8 cellular contexts compared by ENCODE assay signal in genomic region chr4:165207016-165207430, GRCh38. TPM values are rescaled to one million over a fixed set of nuclear protein-coding genes. Genes with fewer than 3 reads are reported as not detected.
A peak's percentile ranks its signal among the peaks of the same experiment; 100 is the strongest.
DNase-seq lines count a peak whose midpoint lies in the region; ATAC-seq, FAIRE-seq and TF ChIP-seq lines count a peak whose summit lies in the region.

No MANE protein-coding gene starts in this region.

- peaks cover 4 to 62% (median 24%) of the 10 kb centered on the region in 9 donors for H3K4me1 ChIP-seq in heart right ventricle

- H3K4me3 Mint-ChIP-seq in activated T-helper 2 cell treated with anti-CD3 and anti-CD28 coated beads, Interferon-gamma antibody, Interleukin-2, Interleukin-4, amounts not matched to agents 10 μg/mL and 5 μg/mL and 100 μg/mL, durations not matched to agents 14 hours and 24 hours and 36 hours (ENCODE audit: low read depth), result peak overlapping the region; percentile 81

- peak overlapping the region; percentile 73 for H3K27ac Mint-ChIP-seq in activated T-helper 2 cell treated with anti-CD3 and anti-CD28 coated beads, Interferon-gamma antibody, Interleukin-2, Interleukin-4, amounts not matched to agents 10 μg/mL and 5 μg/mL and 100 μg/mL, durations not matched to agents 14 hours and 24 hours and 36 hours

- WGBS in heart right ventricle, 2 donors, result 0 to 1% methylated on average over 27 to 28 of the region's 28 CpGs

- TF ChIP-seq CTCF in heart right ventricle (IDR thresholded peaks at IDR 0.05), result no peak

- ATAC-seq in GM21528 (IDR thresholded peaks at IDR 0.05; ENCODE audit: low FRiP score, unreplicated experiment) (peak; percentile 35), heart right ventricle (peak in 6 of 8 donors; percentile 5 to 48 (median 22))

- peaks cover 22% of the 10 kb centered on the region for H3K36me3 Mint-ChIP-seq in activated T-helper 2 cell treated with anti-CD3 and anti-CD28 coated beads, Interferon-gamma antibody, Interleukin-2, Interleukin-4, amounts not matched to agents 10 μg/mL and 5 μg/mL and 100 μg/mL, durations not matched to agents 14 hours and 24 hours and 36 hours (ENCODE audit: low read depth)

- H3K4me3 ChIP-seq in heart right ventricle, result peak overlapping the region; percentile 28 to 91 (median 84)

- DNase-seq in NCI-H1105 treated with DMSO at 0.1 percent for 48 hours (lab: John Stamatoyannopoulos, UW) (peak; percentile 36), NCI-H1105 (lab: John Stamatoyannopoulos, UW) (no peak), HTR-8/SVneo (ENCODE audit: insufficient read length, low spot score) (peak; percentile 28), heart right ventricle (peak in 1 of 2 donors; percentile 9), putamen (ENCODE audit: low spot score) (peak; percentile 42), NCI-H446 (lab: John Stamatoyannopoulos, UW) (no peak)
- DNase-seq in activated T-helper 2 cell treated with anti-CD3 and anti-CD28 coated beads, Interferon-gamma antibody, Interleukin-2, Interleukin-4, amounts not matched to agents 10 μg/mL and 5 μg/mL and 100 μg/mL, durations not matched to agents 14 hours and 24 hours and 36 hours (ENCODE audit: low spot score), result no peak

- peak overlapping the region in 9 of 10 donors; percentile 56 to 94 (median 86) for H3K27ac ChIP-seq in heart right ventricle

- no peaks in the 10 kb centered on the region for H3K27me3 Mint-ChIP-seq in activated T-helper 2 cell treated with anti-CD3 and anti-CD28 coated beads, Interferon-gamma antibody, Interleukin-2, Interleukin-4, amounts not matched to agents 10 μg/mL and 5 μg/mL and 100 μg/mL, durations not matched to agents 14 hours and 24 hours and 36 hours (ENCODE audit: low read depth)

- no peaks in the 10 kb centered on the region for H3K9me3 ChIP-seq in heart right ventricle

- no peak for FAIRE-seq in HTR-8/SVneo (lab: Jason Lieb, UNC)

- H3K36me3 ChIP-seq in heart right ventricle, result no peaks in the 10 kb centered on the region

- H3K9me3 Mint-ChIP-seq in activated T-helper 2 cell treated with anti-CD3 and anti-CD28 coated beads, Interferon-gamma antibody, Interleukin-2, Interleukin-4, amounts not matched to agents 10 μg/mL and 5 μg/mL and 100 μg/mL, durations not matched to agents 14 hours and 24 hours and 36 hours, result no peaks in the 10 kb centered on the region

- H3K27me3 ChIP-seq in heart right ventricle, result no peaks in the 10 kb centered on the region

- intact Hi-C loops in activated T-helper 2 cell treated with anti-CD3 and anti-CD28 coated beads, Interferon-gamma antibody, Interleukin-2, Interleukin-4, amounts not matched to agents 10 μg/mL and 5 μg/mL and 100 μg/mL, durations not matched to agents 14 hours and 24 hours and 36 hours (cut with micrococcal nuclease), result loop anchor here (5.0 kb wide), 1 partner anchor 50 kb away; no protein-coding TSS in a partner anchor
- intact Hi-C loops in heart right ventricle (cut with DNase I), result loop anchor here in 9 of 10 donors (5.0 to 10.0 kb wide), 3 partner anchors 72 to 120 kb away; partner anchors contain the start of gene MSMO1 (in 9 of the 9)

- H3K4me1 Mint-ChIP-seq in activated T-helper 2 cell treated with anti-CD3 and anti-CD28 coated beads, Interferon-gamma antibody, Interleukin-2, Interleukin-4, amounts not matched to agents 10 μg/mL and 5 μg/mL and 100 μg/mL, durations not matched to agents 14 hours and 24 hours and 36 hours (ENCODE audit: low read depth), result peaks cover 65% of the 10 kb centered on the region

RNA-seq across cellular contexts. Expression of gene KLHL2, which starts 0.3 kb away (rescaled TPM):
- total RNA-seq in activated T-helper 2 cell treated with anti-CD3 and anti-CD28 coated beads, Interferon-gamma antibody, Interleukin-2, Interleukin-4, amounts not matched to agents 10 μg/mL and 5 μg/mL and 100 μg/mL, durations not matched to agents 14 hours and 24 hours and 36 hours, result 30.3 and 32.3 TPM in 2 replicates
- 10 to 100 TPM in 7 of 10 donors, 1 to 10 TPM in 3; 6.0 to 14.7 (median 10.9) TPM for total RNA-seq in heart right ventricle
- polyA plus RNA-seq in heart right ventricle, result 1 to 10 TPM; 6.1 to 9.1 TPM

Comparison
In these comparisons a context has a peak if more than half of its experiments do, and no peak if none do; other contexts are left out.
1. DNase-seq: peak in NCI-H1105 treated with DMSO at 0.1 percent for 48 hours (single experiment), HTR-8/SVneo (single experiment) and putamen (single experiment); none in NCI-H1105 (single experiment), activated T-helper 2 cell treated with anti-CD3 and anti-CD28 coated beads, Interferon-gamma antibody, Interleukin-2, Interleukin-4, amounts not matched to agents 10 μg/mL and 5 μg/mL and 100 μg/mL, durations not matched to agents 14 hours and 24 hours and 36 hours (single experiment) and NCI-H446 (0 of 2).